ENCODE assay signal across 15 cellular contexts in genomic region chr3:195763248-195763830, GRCh38. TPM values are rescaled to one million over a fixed set of nuclear protein-coding genes. Genes with fewer than 3 reads are reported as not detected.
A peak's percentile ranks its signal among the peaks of the same experiment; 100 is the strongest.
DNase-seq lines count a peak whose midpoint lies in the region; ATAC-seq and TF ChIP-seq lines count a peak whose summit lies in the region.
"Had no signal": no experiment of that assay in that cellular context is flagged by ENCODE, and none has a peak within 500 bp of the region (broad histone marks: within the 10 kb centered on the region; RNA-seq: fewer than 3 reads in every experiment).

No MANE protein-coding gene starts in this region.

- ATAC-seq in lower lobe of right lung, result peak in 1 of 2 donors; percentile 10
- ATAC-seq in esophagus mucosa, result no peak
- ATAC-seq in psoas muscle, result no peak

- peak overlapping the region; percentile 87 for H3K4me2 ChIP-seq in BLaER1

- 42 to 58% (median 56%) methylated on average over 20 of the region's 20 CpGs for WGBS in psoas muscle, 3 donors

- H3K27me3 ChIP-seq in BLaER1 (no peaks in the 10 kb centered on the region), SJCRH30 (no peaks in the 10 kb centered on the region), lower lobe of right lung (ENCODE audit: low read depth) (peaks cover 54% of the 10 kb centered on the region), psoas muscle (ENCODE audit: insufficient read depth in 3 of 3, low read length in 2 of 3) (peaks cover 0 to 47% (median 20%) of the 10 kb centered on the region in 3 donors)

- H3K27ac ChIP-seq in BLaER1 (no peak overlapping the region), SJCRH30 (no peak overlapping the region), lower lobe of right lung (no peak overlapping the region), psoas muscle (no peak overlapping the region)
- H3K27ac ChIP-seq: SJSA1 had no signal

- DNase-seq in 8988T, result peak; percentile 43
- DNase-seq in SJCRH30, result peak; percentile 27 to 51
- DNase-seq in lower lobe of right lung, result peak; percentile 31
- no peak for DNase-seq in foreskin melanocyte
- no peak for DNase-seq in psoas muscle
- DNase-seq: DMS153, EL, NCI-H1417, NCI-H1930, NCI-H524 treated with DMSO at 0.1 percent for 48 hours had no signal

- peaks cover 5% of the 10 kb centered on the region; the same call in 1 of the 2 replicates for H3K9me3 ChIP-seq in BLaER1
- H3K9me3 ChIP-seq in SJCRH30 (replicated peaks), result no peaks in the 10 kb centered on the region
- H3K9me3 ChIP-seq in lower lobe of right lung, result no peaks in the 10 kb centered on the region
- H3K9me3 ChIP-seq in psoas muscle, result no peaks in the 10 kb centered on the region
- H3K9me3 ChIP-seq: SJSA1 had no signal

- no peak overlapping the region for H3K4me3 ChIP-seq in BLaER1
- no peak overlapping the region for H3K4me3 ChIP-seq in SJCRH30
- H3K4me3 ChIP-seq in lower lobe of right lung, result no peak overlapping the region
- H3K4me3 ChIP-seq in psoas muscle, result no peak overlapping the region
- H3K4me3 ChIP-seq: SJSA1 had no signal

- TF ChIP-seq CTCF in lower lobe of right lung (IDR thresholded peaks at IDR 0.05), result no peak
- no peak for TF ChIP-seq CTCF in psoas muscle (IDR thresholded peaks at IDR 0.05)

- H3K4me1 ChIP-seq in BLaER1, result peaks cover 44% of the 10 kb centered on the region
- 0 out of 2 replicates have a peak, but pooled peaks cover 3% of the 10 kb centered on the region for H3K4me1 ChIP-seq in SJCRH30
- H3K4me1 ChIP-seq in lower lobe of right lung, result no peaks in the 10 kb centered on the region
- H3K4me1 ChIP-seq in psoas muscle, result no peaks in the 10 kb centered on the region
- H3K4me1 ChIP-seq: SJSA1 had no signal

- 0 out of 2 replicates have a peak, but pooled peaks cover 6% of the 10 kb centered on the region for H4K20me1 ChIP-seq in BLaER1

- no peak overlapping the region for H3K9ac ChIP-seq in BLaER1

- intact Hi-C loops in lower lobe of right lung (cut with DNase I) (no loop called here), psoas muscle (cut with DNase I) (no loop called here)

- H3K36me3 ChIP-seq in BLaER1 (no peaks in the 10 kb centered on the region), SJCRH30 (no peaks in the 10 kb centered on the region), lower lobe of right lung (no peaks in the 10 kb centered on the region), psoas muscle (ENCODE audit: insufficient read depth in 1 of 2, low read depth in 1 of 2) (no peaks in the 10 kb centered on the region)
- H3K36me3 ChIP-seq: SJSA1 had no signal

RNA-seq across cellular contexts. Expression of gene MUC20, which starts 42.6 kb away (rescaled TPM):
- total RNA-seq in SJCRH30 (2014; rRNA removed; shearing (Covaris generic)), result not detected in 2 replicates
- total RNA-seq in lower lobe of right lung (14.3 TPM), esophagus mucosa (34.9 TPM), psoas muscle (1 to 10 TPM; 1.4 to 3.9 (median 1.6) TPM)
- 1 to 10 TPM; 1.3 to 2.1 (median 1.4) TPM for polyA plus RNA-seq in psoas muscle
- total RNA-seq: RPMI7951, SJSA1 had no signal

RNA-seq across cellular contexts. Expression of gene MUC4, which starts 48.4 kb away (rescaled TPM):
- 1.1 and 1.5 TPM in 2 replicates for total RNA-seq in SJCRH30 (2014; rRNA removed; shearing (Covaris generic))
- total RNA-seq in lower lobe of right lung (7.9 TPM), esophagus mucosa (43.5 TPM), psoas muscle (under 1 TPM in 2 of 4 donors, not detected in 2; 0.02 to 0.08 TPM)
- under 1 TPM in 1 of 3 donors, not detected in 2; 0.01 TPM for polyA plus RNA-seq in psoas muscle
- total RNA-seq: RPMI7951, SJSA1 had no signal
- polyA plus RNA-seq: BJ had no signal

Comparison
In these comparisons a context has a peak if more than half of its experiments do, and no peak if none do; other contexts are left out.
1. DNase-seq: peak in 8988T (single experiment), SJCRH30 (2 of 2) and lower lobe of right lung (single experiment); none in foreskin melanocyte (single experiment) and psoas muscle (0 of 2).